Comparison of ENCODE assay signal across 11 cellular contexts in genomic region chr16:85227924-85228462, GRCh38.
A peak's percentile ranks its signal among the peaks of the same experiment; 100 is the strongest.
DNase-seq lines count a peak whose midpoint lies in the region; ATAC-seq and TF ChIP-seq lines count a peak whose summit lies in the region.
"Had no signal": no experiment of that assay in that cellular context is flagged by ENCODE, and none has a peak within 500 bp of the region (broad histone marks: within the 10 kb centered on the region; RNA-seq: fewer than 3 reads in every experiment).

No MANE protein-coding gene starts in this region.

- CTCF ChIA-PET in mammary epithelial cell (lab: Charles Lee; ENCODE audit: low non-redundant PET): no interaction called here

- no peak overlapping the region for H3K9ac ChIP-seq in mammary epithelial cell (ENCODE audit: insufficient read depth, low read length)

- H3K4me1 ChIP-seq in mammary epithelial cell (ENCODE audit: insufficient read depth, low read length) (no peaks in the 10 kb centered on the region), tibial artery (peaks cover 5 to 31% (median 21%) of the 10 kb centered on the region in 4 donors)
- H3K4me1 ChIP-seq: upper lobe of right lung had no signal

- H3K9me3 ChIP-seq in mammary epithelial cell (replicated peaks; ENCODE audit: insufficient read depth, low read length): no peaks in the 10 kb centered on the region
- no peaks in the 10 kb centered on the region for H3K9me3 ChIP-seq in tibial artery
- H3K9me3 ChIP-seq: upper lobe of right lung had no signal

- H3K79me2 ChIP-seq in mammary epithelial cell (ENCODE audit: insufficient read depth, low read length): no peaks in the 10 kb centered on the region

- BruUV-seq in mammary epithelial cell (replicated peaks; lab: Mats Ljungman, UMichigan): no TSS peak

- H3K4me3 ChIP-seq in AG10803 (ENCODE audit: low read length): no peak overlapping the region
- no peak overlapping the region for H3K4me3 ChIP-seq in mammary epithelial cell (replicated peaks in 1 of 3; ENCODE audit: insufficient read depth in 1 of 3, low read depth in 2 of 3, low read length in 3 of 3)
- H3K4me3 ChIP-seq in tibial artery: no peak overlapping the region
- H3K4me3 ChIP-seq: heart right ventricle, upper lobe of right lung had no signal

- H3K4me2 ChIP-seq in mammary epithelial cell (ENCODE audit: insufficient read depth, low read depth, low read length): no peak overlapping the region

- no peaks in the 10 kb centered on the region for H4K20me1 ChIP-seq in mammary epithelial cell (ENCODE audit: insufficient read depth, low read length)

- H3K36me3 ChIP-seq in mammary epithelial cell (ENCODE audit: insufficient read depth, low read length) (no peaks in the 10 kb centered on the region), tibial artery (no peaks in the 10 kb centered on the region)
- H3K36me3 ChIP-seq: heart right ventricle, upper lobe of right lung had no signal

- H3K36me3 Mint-ChIP-seq in glutamatergic neuron (ENCODE audit: unreplicated experiment): peaks cover 9% of the 10 kb centered on the region

- H3K27me3 ChIP-seq in mammary epithelial cell (ENCODE audit: insufficient read depth, low read length): no peaks in the 10 kb centered on the region
- no peaks in the 10 kb centered on the region for H3K27me3 ChIP-seq in tibial artery
- H3K27me3 ChIP-seq: heart right ventricle, upper lobe of right lung had no signal

- intact Hi-C loops in mammary epithelial cell (cut with micrococcal nuclease): no loop called here
- intact Hi-C loops in tibial artery (cut with DNase I; ENCODE audit: low total_unique reads): no loop called here

- H3K27ac ChIP-seq in mammary epithelial cell (ENCODE audit: insufficient read depth, low read depth, low read length) (no peak overlapping the region), tibial artery (peak overlapping the region in 1 of 2 donors; percentile 27)
- H3K27ac ChIP-seq: heart right ventricle, upper lobe of right lung had no signal

- H3K27ac Mint-ChIP-seq in glutamatergic neuron (ENCODE audit: unreplicated experiment): peak overlapping the region; percentile 86

- peaks cover 22% of the 10 kb centered on the region for H3K9me3 Mint-ChIP-seq in glutamatergic neuron (ENCODE audit: unreplicated experiment)

- in situ Hi-C loops in mammary epithelial cell (cut with MboI; ENCODE audit: low sequenced_read_pairs in 2 of 2): no loop called here

- H2AFZ ChIP-seq in mammary epithelial cell (ENCODE audit: low read depth, low read length): no peak overlapping the region

- dilution Hi-C loops in mammary epithelial cell (cut with HindIII; ENCODE audit: low sequenced_read_pairs): no loop called here

- 63% methylated on average over 12 of the region's 17 CpGs for WGBS in mammary epithelial cell (ENCODE audit: low coverage, missing lambda C conversion rate)

- peaks cover 24% of the 10 kb centered on the region for H3K27me3 Mint-ChIP-seq in glutamatergic neuron (ENCODE audit: unreplicated experiment)

- peak; percentile 36 for TF ChIP-seq CTCF in AG10803 (conservative IDR thresholded peaks at IDR 0.05; ENCODE audit: low read length)
- TF ChIP-seq CTCF in glutamatergic neuron (IDR thresholded peaks at IDR 0.05; ENCODE audit: partially characterized antibody, unreplicated experiment): no peak
- TF ChIP-seq CTCF in mammary epithelial cell (conservative IDR thresholded peaks at IDR 0.05 in 1 of 2, IDR thresholded peaks at IDR 0.05 in 1 of 2; ENCODE audit: extremely low read depth in 1 of 2, insufficient read depth in 1 of 2, low read depth in 1 of 2, low read length in 2 of 2): no peak
- TF ChIP-seq CTCF in tibial artery (IDR thresholded peaks at IDR 0.05): peak in 1 of 2 experiments; percentile 11

- H3K4me3 Mint-ChIP-seq in glutamatergic neuron (ENCODE audit: unreplicated experiment): peak overlapping the region; percentile 84

- DNase-seq in AG10803 (ENCODE audit: low read depth) (peak; percentile 61), NCI-H345 treated with DMSO at 0.1 percent for 48 hours (lab: John Stamatoyannopoulos, UW; ENCODE audit: unreplicated experiment) (peak; percentile 61), glutamatergic neuron (peak; percentile 69), T-helper 2 cell (no peak), DMS114 treated with DMSO at 0.1 percent for 48 hours (lab: John Stamatoyannopoulos, UW; ENCODE audit: unreplicated experiment) (no peak), mammary epithelial cell (no peak), tibial artery (no peak)
- DNase-seq: heart right ventricle; NK-92 treated with Interleukin-12 subunit alpha and Interleukin-12 subunit beta, amount 100 ng/mL, for 24 hours; upper lobe of right lung had no signal

- ATAC-seq in GM19372 (IDR thresholded peaks at IDR 0.05; ENCODE audit: low read depth, unreplicated experiment): peak; percentile 1
- ATAC-seq: upper lobe of right lung had no signal

- peaks cover 63% of the 10 kb centered on the region for H3K4me1 Mint-ChIP-seq in glutamatergic neuron (ENCODE audit: low read depth, unreplicated experiment)

Comparison
In these comparisons a context has a peak if more than half of its experiments do, and no peak if none do; other contexts are left out.
1. DNase-seq: peak in AG10803 (single experiment), NCI-H345 treated with DMSO at 0.1 percent for 48 hours (single experiment) and glutamatergic neuron (single experiment); none in T-helper 2 cell (0 of 5), DMS114 treated with DMSO at 0.1 percent for 48 hours (single experiment), mammary epithelial cell (single experiment) and tibial artery (0 of 2).